Comparison of ENCODE assay signal across 14 cellular contexts in genomic region chr3:194928831-194929594, GRCh38.
DNase-seq lines count a peak whose midpoint lies in the region; ATAC-seq, FAIRE-seq and TF ChIP-seq lines count a peak whose summit lies in the region.
"Had no signal": no experiment of that assay in that cellular context is flagged by ENCODE, and none has a peak within 500 bp of the region (broad histone marks: within the 10 kb centered on the region; RNA-seq: fewer than 3 reads in every experiment).

No MANE protein-coding gene starts in this region.

- FAIRE-seq in bronchial epithelial cell (lab: Jason Lieb, UNC): no peak
- FAIRE-seq: A204.1, GM18507, urothelium cell line had no signal

- H3K9me3 ChIP-seq in suprapubic skin: no peaks in the 10 kb centered on the region

- WGBS in suprapubic skin: 80% methylated on average over 30 of the region's 31 CpGs

- no peak overlapping the region for H3K27ac ChIP-seq in suprapubic skin

- H3K4me1 ChIP-seq in suprapubic skin: peaks cover 27% of the 10 kb centered on the region

- DNase-seq in SKM-1 treated with dmso at 0.1 percent for 144 hours (lab: John Stamatoyannopoulos, UW; ENCODE audit: unreplicated experiment): peak; percentile 46
- no peak for DNase-seq in SKM-1 (lab: John Stamatoyannopoulos, UW; ENCODE audit: unreplicated experiment)
- no peak for DNase-seq in bronchial epithelial cell (ENCODE audit: low read depth)
- DNase-seq in left colon: peak in 1 of 2 donors; percentile 25
- no peak for DNase-seq in suprapubic skin (ENCODE audit: low spot score in 2 of 2)
- no peak for DNase-seq in stimulated activated naive CD4-positive, alpha-beta T cell treated with Interleukin-2 at 50 U/mL for 16 hours (lab: John Stamatoyannopoulos, UW)
- no peak for DNase-seq in UCSD-AML1 (lab: John Stamatoyannopoulos, UW; ENCODE audit: unreplicated experiment)
- no peak for DNase-seq in GM13976 (ENCODE audit: low spot score)
- DNase-seq: activated naive CD4-positive, alpha-beta T cell treated with anti-CD3 and anti-CD28 coated beads, Interleukin-2, amount 10 ng/mL, durations not matched to agents 7 days and 5 days; NCI-H1436; SW 1271 had no signal

- H3K4me3 ChIP-seq in bronchial epithelial cell (ENCODE audit: low read depth, low read length) (no peak overlapping the region), suprapubic skin (no peak overlapping the region)

- peak; percentile 33 for ATAC-seq in left colon

- no peaks in the 10 kb centered on the region for H3K27me3 ChIP-seq in bronchial epithelial cell (ENCODE audit: control insufficient read depth, insufficient read depth, low read length)
- no peaks in the 10 kb centered on the region for H3K27me3 ChIP-seq in suprapubic skin

- in situ Hi-C loops in GM13976 (cut with MboI; ENCODE audit: low sequenced_read_pairs, unreplicated experiment): no loop called here

- TF ChIP-seq CTCF in bronchial epithelial cell (IDR thresholded peaks at IDR 0.05; ENCODE audit: insufficient read depth, low read length, severe bottlenecking): peak; percentile 28
- peak; percentile 27 to 36 for TF ChIP-seq CTCF in suprapubic skin (IDR thresholded peaks at IDR 0.05)
- TF ChIP-seq CTCF in GM13976 (IDR thresholded peaks at IDR 0.05; ENCODE audit: borderline replicate concordance, control extremely low read depth, extremely low read depth, insufficient read depth, missing control alignments): no peak

- TF ChIP-seq EP300 in suprapubic skin (IDR thresholded peaks at IDR 0.05): no peak

- no peak for TF ChIP-seq POLR2A in suprapubic skin (IDR thresholded peaks at IDR 0.05)

- H3K36me3 ChIP-seq in bronchial epithelial cell (ENCODE audit: control insufficient read depth, insufficient read depth, low read length) (no peaks in the 10 kb centered on the region), suprapubic skin (no peaks in the 10 kb centered on the region)

- intact Hi-C loops in left colon (cut with DNase I, micrococcal nuclease): no loop called here
